ENCODE assay signal across 8 cellular contexts in the genomic region with DNA sequence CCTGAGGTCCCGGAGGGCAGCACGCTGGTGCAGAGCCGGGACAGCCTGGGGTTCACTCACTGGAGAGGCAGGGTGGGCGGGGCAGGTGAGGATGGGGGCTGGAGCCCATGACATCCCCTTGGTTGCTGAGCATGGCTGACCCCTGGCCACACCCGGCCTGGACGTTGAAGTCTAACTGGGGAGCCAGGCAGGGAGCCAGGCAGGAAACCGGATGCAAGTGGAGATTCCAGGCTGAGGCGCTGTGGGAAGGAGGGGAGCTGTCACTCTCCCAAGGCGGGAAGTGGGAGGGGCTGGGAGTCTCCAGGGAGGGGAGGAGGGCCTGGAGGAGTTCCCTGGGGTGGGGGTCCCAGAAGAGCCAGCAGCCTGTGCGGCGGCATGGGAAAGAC. TPM values are rescaled to one million over a fixed set of nuclear protein-coding genes. Genes with fewer than 3 reads are reported as not detected.
A peak's percentile ranks its signal among the peaks of the same experiment; 100 is the strongest.
DNase-seq lines count a peak whose midpoint lies in the region; ATAC-seq and TF ChIP-seq lines count a peak whose summit lies in the region.

No MANE protein-coding gene starts in this region.

- intact Hi-C loops in sciatic nerve (cut with DNase I), result no loop called here

- peak overlapping the region; percentile 20; the same call in 1 of the 2 replicates for H3K4me3 ChIP-seq in HFF-Myc (replicated peaks; ENCODE audit: low read depth, low read length)

- in situ Hi-C loops in GM13977 (cut with MboI; ENCODE audit: low pct_unique_long_range_greater_than_20kb, low sequenced_read_pairs, unreplicated experiment), result no loop called here

- ATAC-seq in sciatic nerve, result peak; percentile 46
- no peak for ATAC-seq in GM18520 (IDR thresholded peaks at IDR 0.05; ENCODE audit: unreplicated experiment)

- DNase-seq in HFF-Myc (ENCODE audit: extremely low read depth, low read depth) (peak; percentile 80), astrocyte of the hippocampus (ENCODE audit: low read depth, low spot score) (peak; percentile 83), hypothalamus (lab: John Stamatoyannopoulos, UW) (peak in 36 of 51 donors; percentile 34 to 86 (median 67)), sciatic nerve (ENCODE audit: low spot score) (peak; percentile 92), GM13977 (ENCODE audit: low spot score) (no peak)
- DNase-seq in NK-92 treated with Interleukin-12 subunit alpha and Interleukin-12 subunit beta, amount 100 ng/mL, for 24 hours (lab: John Stamatoyannopoulos, UW), result no peak
- no peak for DNase-seq in activated T-cell treated with anti-CD3 and anti-CD28 coated beads, Interleukin-2, amount 50 U/mL, for 48 hours

- TF ChIP-seq CTCF in HFF-Myc (IDR thresholded peaks at IDR 0.05; ENCODE audit: low read depth, low read length, missing control alignments), result no peak
- no peak for TF ChIP-seq CTCF in GM13977 (IDR thresholded peaks at IDR 0.05; ENCODE audit: extremely low read depth, insufficient read depth, missing control alignments)

RNA-seq across cellular contexts. Expression of a gene that starts 7.7 kb away (rescaled TPM):
- 343 TPM for total RNA-seq in sciatic nerve

RNA-seq across cellular contexts. Expression of a gene that starts 42.3 kb away (rescaled TPM):
- total RNA-seq in sciatic nerve, result 11.5 TPM

Comparison
In these comparisons a context has a peak if more than half of its experiments do, and no peak if none do; other contexts are left out.
1. DNase-seq: peak in HFF-Myc (single experiment), astrocyte of the hippocampus (single experiment), hypothalamus (36 of 51) and sciatic nerve (single experiment); none in NK-92 treated with Interleukin-12 subunit alpha and Interleukin-12 subunit beta, amount 100 ng/mL, for 24 hours (single experiment), activated T-cell treated with anti-CD3 and anti-CD28 coated beads, Interleukin-2, amount 50 U/mL, for 48 hours (0 of 2) and GM13977 (single experiment).